ENCODE assay signal across 27 cellular contexts in the genomic region with DNA sequence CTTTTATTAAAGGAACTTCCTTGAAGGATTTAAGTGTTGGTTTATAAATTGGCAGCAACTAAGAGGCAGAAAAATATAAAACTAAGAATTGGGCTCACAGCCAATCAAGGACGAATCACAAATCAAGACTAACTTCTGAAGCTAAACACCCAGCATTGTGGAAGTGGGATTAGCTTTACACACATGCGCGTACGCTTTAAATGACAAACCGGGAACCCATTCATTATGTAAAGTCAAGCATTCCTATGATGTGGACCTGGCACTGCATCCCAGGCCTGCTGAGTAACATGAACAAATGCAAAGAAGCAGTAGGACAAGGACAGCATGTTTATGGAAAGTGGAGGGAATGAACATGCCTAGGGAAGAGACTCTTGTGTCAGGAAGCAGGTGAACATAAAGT.
"Had no signal": no experiment of that assay in that cellular context is flagged by ENCODE, and none has a peak within 500 bp of the region (broad histone marks: within the 10 kb centered on the region; RNA-seq: fewer than 3 reads in every experiment).

No MANE protein-coding gene starts in this region.

- H3K4me3 ChIP-seq: adrenal gland, breast epithelium, PC-9 had no signal

- DNase-seq: activated B cell treated with CpG ODN at 0.5 μM for 24 hours; activated CD4-positive, alpha-beta memory T cell treated with anti-CD3 and anti-CD28 coated beads for 36 hours; activated CD4-positive, alpha-beta T cell treated with anti-CD3 and anti-CD28 coated beads, Interleukin-2, amount 10 ng/mL, durations not matched to agents 7 days and 5 days; activated CD8-positive, alpha-beta memory T cell treated with anti-CD3 and anti-CD28 coated beads for 24 hours; activated gamma-delta T cell; activated naive CD4-positive, alpha-beta T cell treated with anti-CD3 and anti-CD28 coated beads, Interleukin-2, amount 50 U/mL, for 16 hours; activated naive CD8-positive, alpha-beta T cell treated with anti-CD3 and anti-CD28 coated beads, Interleukin-2, amount 10 ng/mL, durations not matched to agents 7 days and 5 days; activated T-cell treated with anti-CD3 and anti-CD28 coated beads, Interleukin-2, amount 50 U/mL, for 4 hours; adrenal gland; anterior cingulate cortex; caudate nucleus; Kasumi-1; NCI-H1092; NCI-H1417 treated with DMSO at 0.1 percent for 48 hours; NCI-H1694 treated with DMSO at 0.1 percent for 48 hours; NCI-H2029 treated with DMSO at 0.1 percent for 48 hours; NCI-H345; NCI-H510A; NCI-H526 treated with DMSO at 0.1 percent for 48 hours; PC-9; SHP77 treated with DMSO at 0.1 percent for 48 hours; T-cell; T-helper 2 cell; T1000 had no signal

- H3K36me3 ChIP-seq: adrenal gland, breast epithelium had no signal

- H3K36me3 Mint-ChIP-seq: activated CD4-positive, alpha-beta memory T cell treated with anti-CD3 and anti-CD28 coated beads for 36 hours; activated naive CD8-positive, alpha-beta T cell treated with anti-CD3 and anti-CD28 coated beads, Interleukin-2, amount 10 ng/mL, durations not matched to agents 7 days and 5 days; T-cell had no signal

- H3K27me3 Mint-ChIP-seq: activated T-helper 17 cell treated with anti-CD3 and anti-CD28 coated beads, Interleukin-2, amount 50 U/mL, for 72 hours had no signal

- H3K4me2 ChIP-seq: PC-9 had no signal

- H3K9me3 Mint-ChIP-seq: activated CD4-positive, alpha-beta memory T cell treated with anti-CD3 and anti-CD28 coated beads for 36 hours; activated CD4-positive, alpha-beta T cell treated with anti-CD3 and anti-CD28 coated beads, Interleukin-2, amount 10 ng/mL, durations not matched to agents 7 days and 5 days; activated naive CD8-positive, alpha-beta T cell treated with anti-CD3 and anti-CD28 coated beads, Interleukin-2, amount 10 ng/mL, durations not matched to agents 7 days and 5 days; activated T-cell treated with anti-CD3 and anti-CD28 coated beads, Interleukin-2, amount 50 U/mL, for 4 hours; activated T-helper 17 cell treated with anti-CD3 and anti-CD28 coated beads, Interleukin-2, amount 50 U/mL, for 72 hours had no signal

- H3K4me3 Mint-ChIP-seq: activated B cell treated with CpG ODN at 0.5 μM for 24 hours; activated CD4-positive, alpha-beta memory T cell treated with anti-CD3 and anti-CD28 coated beads for 36 hours; activated CD4-positive, alpha-beta T cell treated with anti-CD3 and anti-CD28 coated beads, Interleukin-2, amount 10 ng/mL, durations not matched to agents 7 days and 5 days; activated naive CD8-positive, alpha-beta T cell treated with anti-CD3 and anti-CD28 coated beads, Interleukin-2, amount 10 ng/mL, durations not matched to agents 7 days and 5 days; activated T-cell treated with anti-CD3 and anti-CD28 coated beads, Interleukin-2, amount 50 U/mL, for 4 hours; activated T-helper 17 cell treated with anti-CD3 and anti-CD28 coated beads, Interleukin-2, amount 50 U/mL, for 72 hours; T-cell had no signal

- H3K4me1 ChIP-seq: adrenal gland, breast epithelium had no signal

- H3K27ac Mint-ChIP-seq: activated B cell treated with CpG ODN at 0.5 μM for 24 hours; activated CD4-positive, alpha-beta memory T cell treated with anti-CD3 and anti-CD28 coated beads for 36 hours; activated CD4-positive, alpha-beta T cell treated with anti-CD3 and anti-CD28 coated beads, Interleukin-2, amount 10 ng/mL, durations not matched to agents 7 days and 5 days; activated naive CD8-positive, alpha-beta T cell treated with anti-CD3 and anti-CD28 coated beads, Interleukin-2, amount 10 ng/mL, durations not matched to agents 7 days and 5 days; activated T-helper 17 cell treated with anti-CD3 and anti-CD28 coated beads, Interleukin-2, amount 50 U/mL, for 72 hours had no signal

- FAIRE-seq: TTC549 had no signal

- ATAC-seq: activated T-cell treated with anti-CD3 and anti-CD28 coated beads, Interleukin-2, amount 50 U/mL, for 4 hours; activated T-helper 17 cell treated with anti-CD3 and anti-CD28 coated beads, Interleukin-2, amount 50 U/mL, for 72 hours; T-cell had no signal

- H3K9me3 ChIP-seq: adrenal gland, breast epithelium had no signal

- H3K27me3 ChIP-seq: adrenal gland, breast epithelium had no signal

- H3K27ac ChIP-seq: adrenal gland, breast epithelium, PC-9 had no signal

- H3K4me1 Mint-ChIP-seq: activated T-helper 17 cell treated with anti-CD3 and anti-CD28 coated beads, Interleukin-2, amount 50 U/mL, for 72 hours had no signal

- H2AFZ ChIP-seq: PC-9 had no signal
